ENCODE assay signal across 10 cellular contexts in genomic region chr7:94348142-94348541, GRCh38. TPM values are rescaled to one million over a fixed set of nuclear protein-coding genes. Genes with fewer than 3 reads are reported as not detected.
DNase-seq lines count a peak whose midpoint lies in the region; ATAC-seq and TF ChIP-seq lines count a peak whose summit lies in the region.
"Had no signal": no experiment of that assay in that cellular context is flagged by ENCODE, and none has a peak within 500 bp of the region (broad histone marks: within the 10 kb centered on the region; RNA-seq: fewer than 3 reads in every experiment).

No MANE protein-coding gene starts in this region.

- no peaks in the 10 kb centered on the region for H3K27me3 Mint-ChIP-seq in activated CD8-positive, alpha-beta T cell treated with anti-CD3 and anti-CD28 coated beads for 36 hours

- peak; percentile 55 to 100 for TF ChIP-seq EP300 in SK-N-SH (IDR thresholded peaks at IDR 0.05; ENCODE audit: borderline replicate concordance in 1 of 2, low read depth in 1 of 2, low read length in 1 of 2)
- no peak for TF ChIP-seq EP300 in gastroesophageal sphincter (IDR thresholded peaks at IDR 0.05)
- TF ChIP-seq EP300 in ovary (IDR thresholded peaks at IDR 0.05), result no peak

- H2AFZ ChIP-seq in SK-N-SH (ENCODE audit: low read depth), result peak overlapping the region; percentile 71

- TF ChIP-seq RAD21 in SK-N-SH (IDR thresholded peaks at IDR 0.05; ENCODE audit: low read length), result peak; percentile 14; the same call in 1 of the 2 replicates

- H3K27me3 ChIP-seq in SK-N-SH (ENCODE audit: insufficient read depth) (no peaks in the 10 kb centered on the region), gastroesophageal sphincter (no peaks in the 10 kb centered on the region), ovary (no peaks in the 10 kb centered on the region)

- H3K36me3 ChIP-seq in SK-N-SH (replicated peaks in 1 of 2; ENCODE audit: control insufficient read depth in 1 of 2, insufficient read depth in 2 of 2, low read length in 1 of 2) (no peaks in the 10 kb centered on the region), gastroesophageal sphincter (no peaks in the 10 kb centered on the region), ovary (no peaks in the 10 kb centered on the region)

- peaks cover 46% of the 10 kb centered on the region for H3F3A ChIP-seq in SK-N-SH (replicated peaks; ENCODE audit: insufficient read depth)

- DNase-seq in AG08396 (ENCODE audit: low spot score) (peak; percentile 74), SK-N-SH (peak; percentile 34), ovary (peak in 4 of 5 donors; percentile 33 to 56 (median 46)), NK-92 (lab: John Stamatoyannopoulos, UW; ENCODE audit: unreplicated experiment) (no peak)
- no peak for DNase-seq in effector CD8-positive, alpha-beta T cell (lab: John Stamatoyannopoulos, UW)
- DNase-seq in activated CD8-positive, alpha-beta T cell treated with anti-CD3 and anti-CD28 coated beads for 36 hours, result no peak
- DNase-seq: stimulated activated CD4-positive, alpha-beta T cell treated with anti-CD3 and anti-CD28 coated beads, Interleukin-4, amount 100 ng/mL, for 24 hours had no signal

- H3K36me3 Mint-ChIP-seq in activated CD8-positive, alpha-beta T cell treated with anti-CD3 and anti-CD28 coated beads for 36 hours (ENCODE audit: low read depth), result no peaks in the 10 kb centered on the region

- 12% methylated on average over 3 of the region's 3 CpGs for WGBS in SK-N-SH (ENCODE audit: low lambda C conversion rate)
- 0 to 12% methylated on average over 3 of the region's 3 CpGs for WGBS in gastroesophageal sphincter (ENCODE audit: low coverage in 1 of 2), 2 donors
- 5 to 8% (median 7%) methylated on average over 3 of the region's 3 CpGs for WGBS in ovary, 3 donors

- no peaks in the 10 kb centered on the region for H3K79me2 ChIP-seq in SK-N-SH (ENCODE audit: insufficient read depth)

- no peaks in the 10 kb centered on the region for H4K20me1 ChIP-seq in SK-N-SH (ENCODE audit: insufficient read depth)

- CTCF ChIA-PET in SK-N-SH (lab: Yijun Ruan, JAX), result interaction anchor here (0.6 to 1.8 kb wide), 4 partner anchors 52 to 1689 kb away, joined by 3 to 6 read pairs (median 4); no protein-coding TSS in a partner anchor
- CTCF ChIA-PET in activated CD8-positive, alpha-beta T cell treated with anti-CD3 and anti-CD28 coated beads for 36 hours (lab: Charles Lee), result no interaction called here

- no peaks in the 10 kb centered on the region for H3K9me2 ChIP-seq in SK-N-SH

- H3K9ac ChIP-seq in SK-N-SH, result peak overlapping the region; percentile 72

- POLR2A ChIA-PET in SK-N-SH (lab: Yijun Ruan, JAX), result no interaction called here
- POLR2A ChIA-PET in activated CD8-positive, alpha-beta T cell treated with anti-CD3 and anti-CD28 coated beads for 36 hours (lab: Charles Lee), result no interaction called here

- peaks cover 23 to 45% of the 10 kb centered on the region in 2 experiments for H3K4me1 ChIP-seq in SK-N-SH (ENCODE audit: control insufficient read depth in 1 of 2, insufficient read depth in 2 of 2, low read depth in 1 of 2, low read length in 1 of 2)
- peaks cover 14 to 34% (median 17%) of the 10 kb centered on the region in 3 donors for H3K4me1 ChIP-seq in gastroesophageal sphincter
- H3K4me1 ChIP-seq in ovary (ENCODE audit: insufficient read depth), result peaks cover 2% of the 10 kb centered on the region

- TF ChIP-seq POLR2A in gastroesophageal sphincter (IDR thresholded peaks at IDR 0.05) (no peak), ovary (IDR thresholded peaks at IDR 0.05) (no peak)

- no peaks in the 10 kb centered on the region for H3K9me3 Mint-ChIP-seq in activated CD8-positive, alpha-beta T cell treated with anti-CD3 and anti-CD28 coated beads for 36 hours

- H3K27ac ChIP-seq in SK-N-SH (ENCODE audit: low read depth in 2 of 2, low read length in 1 of 2), result peak overlapping the region; percentile 98
- peak overlapping the region; percentile 79 to 94 (median 82) for H3K27ac ChIP-seq in gastroesophageal sphincter
- peak overlapping the region in 1 of 2 donors; percentile 68 for H3K27ac ChIP-seq in ovary
- H3K27ac ChIP-seq: C4-2B had no signal

- ATAC-seq in gastroesophageal sphincter (peak; percentile 91), HG03139 (IDR thresholded peaks at IDR 0.05; ENCODE audit: unreplicated experiment) (no peak)
- ATAC-seq in activated CD8-positive, alpha-beta T cell treated with anti-CD3 and anti-CD28 coated beads for 36 hours, result no peak

- intact Hi-C loops in ovary (cut with DNase I), result no loop called here
- intact Hi-C loops in activated CD8-positive, alpha-beta T cell treated with anti-CD3 and anti-CD28 coated beads for 36 hours (cut with micrococcal nuclease), result no loop called here

- no peak overlapping the region for H3K27ac Mint-ChIP-seq in activated CD8-positive, alpha-beta T cell treated with anti-CD3 and anti-CD28 coated beads for 36 hours

- TF ChIP-seq CTCF in SK-N-SH (IDR thresholded peaks at IDR 0.05), result no peak
- TF ChIP-seq CTCF in gastroesophageal sphincter (IDR thresholded peaks at IDR 0.05), result no peak
- TF ChIP-seq CTCF in ovary (IDR thresholded peaks at IDR 0.05), result no peak
- no peak for TF ChIP-seq CTCF in activated CD8-positive, alpha-beta T cell treated with anti-CD3 and anti-CD28 coated beads for 36 hours (IDR thresholded peaks at IDR 0.05)

- H3K4me3 ChIP-seq in SK-N-SH (ENCODE audit: low read depth in 2 of 2, low read length in 1 of 2) (peak overlapping the region in 1 of 2 experiments; percentile 11; a peak in 1 of 4 replicates), gastroesophageal sphincter (peak overlapping the region in 1 of 2 donors; percentile 12), ovary (no peak overlapping the region)

- no peak overlapping the region for H3K4me3 Mint-ChIP-seq in activated CD8-positive, alpha-beta T cell treated with anti-CD3 and anti-CD28 coated beads for 36 hours

- H3K4me2 ChIP-seq in SK-N-SH, result peak overlapping the region; percentile 53

- H3K9me3 ChIP-seq in SK-N-SH, result no peaks in the 10 kb centered on the region
- no peaks in the 10 kb centered on the region for H3K9me3 ChIP-seq in gastroesophageal sphincter
- no peaks in the 10 kb centered on the region for H3K9me3 ChIP-seq in ovary

- H3K4me1 Mint-ChIP-seq in activated CD8-positive, alpha-beta T cell treated with anti-CD3 and anti-CD28 coated beads for 36 hours (ENCODE audit: low read depth), result no peaks in the 10 kb centered on the region

TF ChIP-seq in SK-N-SH, 30 proteins besides CTCF, POLR2A, EP300 and RAD21 (continues in another document):
- TF ChIP-seq YY1 (IDR thresholded peaks at IDR 0.05; ENCODE audit: low read depth), result no peak
- TF ChIP-seq MXI1 (IDR thresholded peaks at IDR 0.05; ENCODE audit: low read depth, low read length), result no peak
- TF ChIP-seq RFX5 (IDR thresholded peaks at IDR 0.05; ENCODE audit: low read length), result no peak
- TF ChIP-seq EZH2phosphoT487 (IDR thresholded peaks at IDR 0.05; ENCODE audit: borderline replicate concordance, low read depth), result no peak
- TF ChIP-seq MEF2A (IDR thresholded peaks at IDR 0.05; ENCODE audit: borderline replicate concordance, low read depth), result peak; percentile 93
- TF ChIP-seq MAX (IDR thresholded peaks at IDR 0.05; ENCODE audit: low read depth), result peak; percentile 81; the same call in 1 of the 2 replicates
- peak; percentile 91 for TF ChIP-seq POLR2AphosphoS5 (IDR thresholded peaks at IDR 0.05; ENCODE audit: low read depth, low read length)
- no peak for TF ChIP-seq GABPA (IDR thresholded peaks at IDR 0.05; ENCODE audit: low read depth)
- TF ChIP-seq RCOR1 (IDR thresholded peaks at IDR 0.05; ENCODE audit: low read length), result peak; percentile 36; the same call in 1 of the 2 replicates
- TF ChIP-seq USF1 (IDR thresholded peaks at IDR 0.05; ENCODE audit: borderline replicate concordance, low read depth), result 0 out of 2 replicates have a peak, but pooled peaks have one; percentile 15
- peak; percentile 86; the same call in 1 of the 2 replicates for TF ChIP-seq RXRA (IDR thresholded peaks at IDR 0.05; ENCODE audit: borderline replicate concordance, low read depth)
- no peak for TF ChIP-seq NRF1 (IDR thresholded peaks at IDR 0.05; ENCODE audit: low read depth, low read length)
- peak; percentile 93; the same call in 1 of the 2 replicates for TF ChIP-seq SIN3A (IDR thresholded peaks at IDR 0.05; ENCODE audit: borderline replicate concordance, low read depth, low read length)
- TF ChIP-seq IRF3 (IDR thresholded peaks at IDR 0.05; ENCODE audit: low read depth, low read length), result no peak
- TF ChIP-seq SMC3 (IDR thresholded peaks at IDR 0.05; ENCODE audit: low read depth, low read length), result no peak
- peak; percentile 97 for TF ChIP-seq FOXM1 (IDR thresholded peaks at IDR 0.05; ENCODE audit: low read depth)

RNA-seq across cellular contexts. Expression of gene COL1A2, which starts 46.6 kb away (rescaled TPM):
- polyA plus RNA-seq in SK-N-SH (2012; rRNA removed), result 4.5 and 11.4 TPM in 2 replicates
- polyA plus RNA-seq in SK-N-SH (2012; cell fraction: cytosol; rRNA removed), result 6.5 and 7.3 TPM in 2 replicates
- 13.4 and 14.1 TPM in 2 replicates for polyA plus RNA-seq in SK-N-SH (2012; cell fraction: nucleus; rRNA removed)
- total RNA-seq in gastroesophageal sphincter, result 100 to 1,000 TPM; 203 to 686 (median 311) TPM
- 100 to 1,000 TPM; 133 to 659 (median 497) TPM for total RNA-seq in ovary
- 1,000 to 10,000 TPM in 1 of 2 donors, 100 to 1,000 TPM in 1; 457 to 2,370 TPM for polyA plus RNA-seq in ovary
- total RNA-seq in activated CD8-positive, alpha-beta T cell treated with anti-CD3 and anti-CD28 coated beads for 36 hours, result under 1 TPM; 0.47 to 0.56 TPM

Comparison
In these comparisons a context has a peak if more than half of its experiments do, and no peak if none do; other contexts are left out.
1. DNase-seq: peak in AG08396 (single experiment), SK-N-SH (single experiment) and ovary (4 of 5); none in effector CD8-positive, alpha-beta T cell (single experiment), NK-92 (single experiment) and activated CD8-positive, alpha-beta T cell treated with anti-CD3 and anti-CD28 coated beads for 36 hours (single experiment).
2. RNA of gene COL1A2, which starts 46.6 kb away (total RNA-seq): 133 to 659 TPM in ovary and 203 to 686 TPM in gastroesophageal sphincter; 0.47 to 0.56 TPM in activated CD8-positive, alpha-beta T cell treated with anti-CD3 and anti-CD28 coated beads for 36 hours; every median in the first group is over 10 times any median in the second.